In the genomic region with DNA sequence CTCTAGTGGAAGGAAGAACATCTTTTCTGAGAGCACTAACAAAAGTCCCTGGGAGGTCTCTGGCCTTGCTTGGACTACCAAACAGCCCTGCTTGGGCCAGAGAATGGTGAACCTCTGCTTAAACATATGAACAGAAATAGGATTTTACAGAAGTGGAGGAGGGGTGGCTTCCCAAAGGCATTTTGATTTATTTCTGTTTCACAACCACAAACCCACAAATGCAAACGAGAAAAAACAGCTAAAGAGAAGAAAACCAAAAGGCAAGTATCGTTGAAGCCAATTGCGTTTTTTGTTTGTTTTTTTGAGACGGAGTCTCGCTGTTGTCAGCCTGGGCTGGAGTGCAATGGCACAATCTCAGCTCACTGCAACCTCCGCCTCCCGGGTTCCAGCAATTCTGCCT, we compare ENCODE assay signal across 1 cellular context.
TF ChIP-seq lines count a peak whose summit lies in the region.

No MANE protein-coding gene starts in this region.

TF ChIP-seq in WTC11, 78 proteins besides CTCF, POLR2A, EP300 and RAD21 (continued from another document):
- TF ChIP-seq, protein P1, sequence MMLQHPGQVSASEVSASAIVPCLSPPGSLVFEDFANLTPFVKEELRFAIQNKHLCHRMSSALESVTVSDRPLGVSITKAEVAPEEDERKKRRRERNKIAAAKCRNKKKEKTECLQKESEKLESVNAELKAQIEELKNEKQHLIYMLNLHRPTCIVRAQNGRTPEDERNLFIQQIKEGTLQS (CRISPR knock-in tag; conservative IDR thresholded peaks at IDR 0.05): no peak
- TF ChIP-seq HMGA2 (CRISPR knock-in tag; IDR thresholded peaks at IDR 0.05) (no peak), CBFB (CRISPR knock-in tag; IDR thresholded peaks at IDR 0.05; ENCODE audit: low read depth) (no peak), IRF2 (CRISPR knock-in tag; IDR thresholded peaks at IDR 0.05; ENCODE audit: borderline replicate concordance, low read depth) (no peak)
